Comparison of ENCODE assay signal across 18 cellular contexts in the genomic region with DNA sequence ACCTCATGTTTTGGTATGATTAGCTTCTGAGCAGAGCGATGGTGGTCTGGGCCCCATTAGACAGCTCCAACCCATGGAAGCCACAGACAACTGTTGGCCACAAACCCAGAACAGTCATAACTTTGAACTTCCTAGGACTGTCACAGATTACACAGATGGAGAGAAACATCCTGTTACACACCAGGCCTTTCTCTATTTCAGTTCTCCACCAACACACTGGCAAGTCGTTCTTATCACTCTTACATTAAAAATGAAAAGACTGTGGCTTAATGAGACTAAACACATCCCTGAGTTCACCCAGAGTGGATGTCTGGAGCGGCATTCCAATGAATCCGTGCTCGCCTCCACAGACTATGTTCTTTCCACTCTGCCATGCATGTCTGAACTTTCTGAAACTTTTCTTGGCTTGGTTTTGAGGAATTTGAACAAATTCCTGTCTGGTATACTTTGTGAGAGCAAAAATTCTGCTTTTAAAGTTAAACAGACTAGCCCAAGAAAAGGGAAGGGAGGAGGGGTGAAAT.
DNase-seq lines count a peak whose midpoint lies in the region; ATAC-seq and TF ChIP-seq lines count a peak whose summit lies in the region.
"Had no signal": no experiment of that assay in that cellular context is flagged by ENCODE, and none has a peak within 500 bp of the region (broad histone marks: within the 10 kb centered on the region; RNA-seq: fewer than 3 reads in every experiment).

No MANE protein-coding gene starts in this region.

- H3K18ac ChIP-seq in IMR-90 (ENCODE audit: low read depth, low read length) = peak overlapping the region; percentile 59; the same call in 1 of the 2 replicates

- H4K8ac ChIP-seq in IMR-90 (ENCODE audit: low read depth in 2 of 2, low read length in 2 of 2) = peak overlapping the region; percentile 73 to 77; a peak in 2 of 4 replicates

- peak overlapping the region; percentile 91 for H3K4ac ChIP-seq in IMR-90 (ENCODE audit: low read depth, low read length)

- H3K4me1 Mint-ChIP-seq in chondrocyte (ENCODE audit: low read depth) = peaks cover 67% of the 10 kb centered on the region
- H3K4me1 Mint-ChIP-seq in CD4-positive, alpha-beta memory T cell = peaks cover 0 to 1% (median 0%) of the 10 kb centered on the region in 4 donors
- H3K4me1 Mint-ChIP-seq: neural crest cell, WTC11 had no signal

- in situ Hi-C loops in IMR-90 (cut with MboI; ENCODE audit: low sequenced_read_pairs) = no loop called here

- intact Hi-C loops in IMR-90 (cut with micrococcal nuclease) = loop anchor here (1.0 to 5.0 kb wide), 3 partner anchors 90 to 448 kb away; no protein-coding TSS in a partner anchor
- intact Hi-C loops in CD4-positive, alpha-beta memory T cell (cut with micrococcal nuclease) = no loop called here
- intact Hi-C loops in PC-3 (cut with micrococcal nuclease) = no loop called here

- H3K27me3 ChIP-seq in AG04450 (ENCODE audit: control insufficient read depth, insufficient read depth, low read length) (no peaks in the 10 kb centered on the region), IMR-90 (ENCODE audit: control insufficient read depth, insufficient read depth, low read length) (no peaks in the 10 kb centered on the region), PC-3 (ENCODE audit: low read length) (no peaks in the 10 kb centered on the region)
- H3K27me3 ChIP-seq in CD4-positive, alpha-beta memory T cell (ENCODE audit: insufficient read depth, low read length) = no peaks in the 10 kb centered on the region
- H3K27me3 ChIP-seq: gastroesophageal sphincter, spleen, tibial nerve had no signal

- H3K9me3 ChIP-seq in AG04450 (ENCODE audit: control insufficient read depth, insufficient read depth, low read length) (no peaks in the 10 kb centered on the region), IMR-90 (ENCODE audit: control insufficient read depth, insufficient read depth, low read length) (no peaks in the 10 kb centered on the region), PC-3 (ENCODE audit: low read length) (no peaks in the 10 kb centered on the region)
- H3K9me3 ChIP-seq in CD4-positive, alpha-beta memory T cell (ENCODE audit: control insufficient read depth in 1 of 2, low read length in 2 of 2) = no peaks in the 10 kb centered on the region
- H3K9me3 ChIP-seq: gastroesophageal sphincter, spleen, tibial nerve had no signal

- H4K91ac ChIP-seq in IMR-90 (ENCODE audit: insufficient read depth, low read depth, low read length) = peak overlapping the region; percentile 81

- H3K4me3 Mint-ChIP-seq in chondrocyte (ENCODE audit: unreplicated experiment) = peak overlapping the region; percentile 31
- H3K4me3 Mint-ChIP-seq in CD4-positive, alpha-beta memory T cell = no peak overlapping the region
- H3K4me3 Mint-ChIP-seq: neural crest cell, WTC11 had no signal

- peak; percentile 49 for DNase-seq in AG04450 (ENCODE audit: low read depth, low spot score)
- DNase-seq in IMR-90 = peak; percentile 90
- DNase-seq in chondrocyte (ENCODE audit: low spot score) = no peak
- peak; percentile 86 for DNase-seq in myocyte (ENCODE audit: low read depth)
- DNase-seq in activated gamma-delta T cell (lab: John Stamatoyannopoulos, UW) = no peak
- no peak for DNase-seq in CD4-positive, alpha-beta memory T cell
- no peak for DNase-seq in activated CD4-positive, alpha-beta T cell treated with anti-CD3 and anti-CD28 coated beads, Interleukin-2, amount 50 U/mL, for 48 hours
- DNase-seq in PC-3 = no peak
- DNase-seq: ACHN; activated CD8-positive, alpha-beta memory T cell treated with anti-CD3 and anti-CD28 coated beads, Interleukin-2, amount 50 U/mL, for 4 hours; activated naive CD4-positive, alpha-beta T cell treated with anti-CD3 and anti-CD28 coated beads, Interleukin-2, amount 50 U/mL, for 16 hours; left colon; NCI-H1048; spleen had no signal

- CTCF ChIA-PET in AG04450 (lab: Charles Lee) = no interaction called here
- CTCF ChIA-PET in IMR-90 (lab: Yijun Ruan, JAX) = no interaction called here
- CTCF ChIA-PET in CD4-positive, alpha-beta memory T cell (lab: Charles Lee; ENCODE audit: partially characterized antibody) = no interaction called here
- CTCF ChIA-PET in PC-3 (lab: Charles Lee) = no interaction called here

- no peaks in the 10 kb centered on the region for H3K36me3 ChIP-seq in IMR-90 (ENCODE audit: control insufficient read depth, insufficient read depth, low read length)
- H3K36me3 ChIP-seq in CD4-positive, alpha-beta memory T cell (ENCODE audit: insufficient read depth, low read length) = no peaks in the 10 kb centered on the region
- no peaks in the 10 kb centered on the region for H3K36me3 ChIP-seq in PC-3 (ENCODE audit: low read depth, low read length)
- H3K36me3 ChIP-seq: gastroesophageal sphincter, spleen, tibial nerve had no signal

- no peak for TF ChIP-seq RAD21 in IMR-90 (IDR thresholded peaks at IDR 0.05; ENCODE audit: low read length)

- ATAC-seq in IMR-90 (ENCODE audit: low read depth) (peak; percentile 90), PC-3 (no peak)
- ATAC-seq: gastroesophageal sphincter, left colon, WTC11 had no signal

- peak overlapping the region; percentile 37 for H2AK9ac ChIP-seq in IMR-90 (replicated peaks; ENCODE audit: low read depth, low read length, poor library complexity)

- H3K4me3 ChIP-seq in AG04450 (ENCODE audit: low read depth, low read length) (no peak overlapping the region), IMR-90 (ENCODE audit: insufficient read depth, low read depth, low read length) (no peak overlapping the region), PC-3 (ENCODE audit: low read length) (no peak overlapping the region)
- H3K4me3 ChIP-seq in CD4-positive, alpha-beta memory T cell (ENCODE audit: low read length in 2 of 2) = no peak overlapping the region
- H3K4me3 ChIP-seq: gastroesophageal sphincter, spleen, tibial nerve had no signal

- H2BK15ac ChIP-seq in IMR-90 (ENCODE audit: low read depth, low read length) = peak overlapping the region; percentile 89; the same call in 2 of the 3 replicates

- BruUV-seq in IMR-90 (replicated peaks; lab: Mats Ljungman, UMichigan) = no TSS peak
- no TSS peak for BruUV-seq in PC-3 (replicated peaks; lab: Mats Ljungman, UMichigan)

- peak overlapping the region; percentile 81; the same call in 1 of the 2 replicates for H3K56ac ChIP-seq in IMR-90 (ENCODE audit: extremely low read depth, insufficient read depth, low read length)

- dilution Hi-C loops in IMR-90 (cut with HindIII; ENCODE audit: low sequenced_read_pairs, unreplicated experiment) = no loop called here

- H3K23ac ChIP-seq in IMR-90 (ENCODE audit: low read depth, low read length) = peak overlapping the region; percentile 36

- peaks cover 9% of the 10 kb centered on the region for H3K36me3 Mint-ChIP-seq in chondrocyte (ENCODE audit: low read depth)
- H3K36me3 Mint-ChIP-seq in CD4-positive, alpha-beta memory T cell = no peaks in the 10 kb centered on the region
- H3K36me3 Mint-ChIP-seq: WTC11 had no signal

- H3K4me1 ChIP-seq in IMR-90 (ENCODE audit: control insufficient read depth, insufficient read depth, low read length) (peaks cover 19% of the 10 kb centered on the region), PC-3 (ENCODE audit: insufficient read depth, low read length) (peaks cover 21% of the 10 kb centered on the region)
- H3K4me1 ChIP-seq in CD4-positive, alpha-beta memory T cell (ENCODE audit: insufficient read depth, low read length) = no peaks in the 10 kb centered on the region
- H3K4me1 ChIP-seq: gastroesophageal sphincter, spleen had no signal

- H3K9me3 Mint-ChIP-seq in chondrocyte (ENCODE audit: low read depth) = peaks cover 2% of the 10 kb centered on the region
- peaks cover 0 to 4% (median 0%) of the 10 kb centered on the region in 8 donors for H3K9me3 Mint-ChIP-seq in CD4-positive, alpha-beta memory T cell

- peak overlapping the region; percentile 33; the same call in 1 of the 2 replicates for H4K5ac ChIP-seq in IMR-90 (ENCODE audit: low read depth, low read length)

- H3K14ac ChIP-seq in IMR-90 (replicated peaks; ENCODE audit: low read depth, low read length) = peak overlapping the region; percentile 49

- POLR2A ChIA-PET in AG04450 (lab: Yijun Ruan, JAX) = no interaction called here
- POLR2A ChIA-PET in IMR-90 (lab: Charles Lee; ENCODE audit: unreplicated experiment) = no interaction called here
- POLR2A ChIA-PET in CD4-positive, alpha-beta memory T cell (lab: Charles Lee; ENCODE audit: partially characterized antibody) = no interaction called here
- POLR2A ChIA-PET in PC-3 (lab: Charles Lee; ENCODE audit: unreplicated experiment) = no interaction called here

- H3K27me3 Mint-ChIP-seq in chondrocyte (ENCODE audit: low read depth) = no peaks in the 10 kb centered on the region
- H3K27me3 Mint-ChIP-seq in CD4-positive, alpha-beta memory T cell = no peaks in the 10 kb centered on the region

- TF ChIP-seq CTCF in AG04450 (IDR thresholded peaks at IDR 0.05; ENCODE audit: low read depth, low read length) (no peak), IMR-90 (conservative IDR thresholded peaks at IDR 0.05; ENCODE audit: low read depth, low read length) (no peak), chondrocyte (IDR thresholded peaks at IDR 0.05) (no peak), PC-3 (conservative IDR thresholded peaks at IDR 0.05; ENCODE audit: low read depth, low read length) (no peak)

- peak overlapping the region; percentile 62 for H3K27ac ChIP-seq in AG04450 (ENCODE audit: low read depth, low read length)
- H3K27ac ChIP-seq in IMR-90 (ENCODE audit: insufficient read depth, low read length) = peak overlapping the region; percentile 19; the same call in 1 of the 2 replicates
- no peak overlapping the region for H3K27ac ChIP-seq in CD4-positive, alpha-beta memory T cell (ENCODE audit: low read depth, low read length)
- no peak overlapping the region for H3K27ac ChIP-seq in PC-3 (ENCODE audit: low read length)
- H3K27ac ChIP-seq: gastroesophageal sphincter, spleen, tibial nerve had no signal

- H3F3A ChIP-seq in PC-3 (ENCODE audit: low read length, unreplicated experiment) = peaks cover 4% of the 10 kb centered on the region

- H3K9me2 ChIP-seq in PC-3 (replicated peaks; ENCODE audit: low read length) = 0 out of 2 replicates have a peak, but pooled peaks cover 5% of the 10 kb centered on the region

- H2BK5ac ChIP-seq in IMR-90 (ENCODE audit: low read depth, low read length, poor library complexity, severe bottlenecking) = peak overlapping the region; percentile 93

- H3K4me2 ChIP-seq in IMR-90 (ENCODE audit: low read depth, low read length) (peak overlapping the region; percentile 11; the same call in 1 of the 2 replicates), PC-3 (ENCODE audit: low read length) (no peak overlapping the region)

- H3K27ac Mint-ChIP-seq in chondrocyte (ENCODE audit: unreplicated experiment) = peak overlapping the region; percentile 96
- H3K27ac Mint-ChIP-seq in CD4-positive, alpha-beta memory T cell = no peak overlapping the region
- H3K27ac Mint-ChIP-seq: WTC11 had no signal

- H4K20me1 ChIP-seq in IMR-90 (ENCODE audit: insufficient read depth, low read length) (no peaks in the 10 kb centered on the region), PC-3 (ENCODE audit: low read length) (no peaks in the 10 kb centered on the region)

- no peaks in the 10 kb centered on the region for H3K79me2 ChIP-seq in PC-3 (ENCODE audit: low read length)

- peaks cover 20% of the 10 kb centered on the region for H3K9me1 ChIP-seq in IMR-90 (ENCODE audit: insufficient read depth, low read length)

- H2AFZ ChIP-seq in IMR-90 (replicated peaks; ENCODE audit: low read length, poor library complexity) = peak overlapping the region; percentile 38
- H2AFZ ChIP-seq in PC-3 (ENCODE audit: low read length) = no peak overlapping the region

- H3K9ac ChIP-seq in IMR-90 (ENCODE audit: low read depth, low read length) (no peak overlapping the region), PC-3 (ENCODE audit: low read length) (no peak overlapping the region)

- peak overlapping the region; percentile 98 for H2AK5ac ChIP-seq in IMR-90 (ENCODE audit: low read depth, low read length)

- H2BK120ac ChIP-seq in IMR-90 (ENCODE audit: low read depth, low read length) = peak overlapping the region; percentile 94

- H3K79me1 ChIP-seq in IMR-90 (ENCODE audit: low read depth in 1 of 2, low read length in 2 of 2) = no peaks in the 10 kb centered on the region

- peak overlapping the region; percentile 94 for H2BK20ac ChIP-seq in IMR-90 (ENCODE audit: low read depth, low read length)

- no peak for TF ChIP-seq POLR2A in IMR-90 (IDR thresholded peaks at IDR 0.05; ENCODE audit: low read depth, low read length)

- no CpG with 5 or more reads among the region's 5 CpGs for WGBS in IMR-90 (ENCODE audit: extremely low coverage in 2 of 2, insufficient read length in 1 of 2), 2 experiments

Comparison
In these comparisons a context has a peak if more than half of its experiments do, and no peak if none do; other contexts are left out.
1. DNase-seq: peak in AG04450 (single experiment), IMR-90 (single experiment) and myocyte (single experiment); none in chondrocyte (single experiment), activated gamma-delta T cell (single experiment), CD4-positive, alpha-beta memory T cell (0 of 5), activated CD4-positive, alpha-beta T cell treated with anti-CD3 and anti-CD28 coated beads, Interleukin-2, amount 50 U/mL, for 48 hours (0 of 2) and PC-3 (single experiment).
2. H3K27ac ChIP-seq: peak in AG04450 (single experiment) and IMR-90 (single experiment); none in CD4-positive, alpha-beta memory T cell (single experiment) and PC-3 (single experiment).